ENCODE assay signal across 1 cellular context in genomic region chr1:17700363-17700762, GRCh38.
TF ChIP-seq lines count a peak whose summit lies in the region.

No MANE protein-coding gene starts in this region.

TF ChIP-seq in H1, 55 proteins besides CTCF, POLR2A, EP300 and RAD21:
- TF ChIP-seq, protein P1, sequence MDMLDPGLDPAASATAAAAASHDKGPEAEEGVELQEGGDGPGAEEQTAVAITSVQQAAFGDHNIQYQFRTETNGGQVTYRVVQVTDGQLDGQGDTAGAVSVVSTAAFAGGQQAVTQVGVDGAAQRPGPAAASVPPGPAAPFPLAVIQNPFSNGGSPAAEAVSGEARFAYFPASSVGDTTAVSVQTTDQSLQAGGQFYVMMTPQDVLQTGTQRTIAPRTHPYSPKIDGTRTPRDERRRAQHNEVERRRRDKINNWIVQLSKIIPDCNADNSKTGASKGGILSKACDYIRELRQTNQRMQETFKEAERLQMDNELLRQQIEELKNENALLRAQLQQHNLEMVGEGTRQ (IDR thresholded peaks at IDR 0.05; ENCODE audit: low read length): no peak
- TF ChIP-seq SUZ12 (IDR thresholded peaks at IDR 0.05; ENCODE audit: low read length) (no peak), SIRT6 (IDR thresholded peaks at IDR 0.05; ENCODE audit: low read length) (no peak), E2F6 (IDR thresholded peaks at IDR 0.05) (no peak), RXRA (IDR thresholded peaks at IDR 0.05; ENCODE audit: insufficient read depth, low read depth, low read length) (no peak), JUND (IDR thresholded peaks at IDR 0.05; ENCODE audit: low read length) (no peak), TBP (IDR thresholded peaks at IDR 0.05; ENCODE audit: low read depth, low read length) (no peak), EGR1 (IDR thresholded peaks at IDR 0.05; ENCODE audit: borderline replicate concordance, low read depth, low read length) (no peak), KDM5A (IDR thresholded peaks at IDR 0.05; ENCODE audit: low read length) (no peak), POU5F1 (IDR thresholded peaks at IDR 0.05; ENCODE audit: low read depth, low read length) (no peak), HDAC2 (IDR thresholded peaks at IDR 0.05; ENCODE audit: borderline replicate concordance in 1 of 2, low read depth in 2 of 2, low read length in 2 of 2) (no peak), SP4 (IDR thresholded peaks at IDR 0.05; ENCODE audit: low read length) (no peak)
